Comparison of ENCODE assay signal across 33 cellular contexts in genomic region chr1:73860421-73860950, GRCh38.
"Had no signal": no experiment of that assay in that cellular context is flagged by ENCODE, and none has a peak within 500 bp of the region (broad histone marks: within the 10 kb centered on the region; RNA-seq: fewer than 3 reads in every experiment).

No MANE protein-coding gene starts in this region.

- DNase-seq: activated CD4-positive, alpha-beta memory T cell treated with anti-CD3 and anti-CD28 coated beads for 36 hours; activated CD4-positive, alpha-beta T cell treated with anti-CD3 and anti-CD28 coated beads, Interleukin-2, amount 10 ng/mL, durations not matched to agents 24 days and 14 days; activated CD4-positive, CD25-positive, alpha-beta regulatory T cell; activated CD8-positive, alpha-beta memory T cell treated with anti-CD3 and anti-CD28 coated beads, Interleukin-2, amount 50 U/mL, for 4 hours; activated effector memory CD4-positive, alpha-beta T cell treated with anti-CD3 and anti-CD28 coated beads, Interleukin-2, amount 50 U/mL, for 16 hours; activated naive CD4-positive, alpha-beta T cell treated with anti-CD3 and anti-CD28 coated beads for 36 hours; activated naive CD8-positive, alpha-beta T cell treated with anti-CD3 and anti-CD28 coated beads for 36 hours; activated T-cell treated with anti-CD3 and anti-CD28 coated beads, Interleukin-2, amount 50 U/mL, for 1 hour; adrenal gland; aorta; body of pancreas; cerebellar nuclear complex; dorsolateral prefrontal cortex; effector memory CD4-positive, alpha-beta T cell; erythroblast; gastrocnemius medialis; glutamatergic neuron; left lung; mucosa of descending colon; nucleus accumbens; pancreas; psoas muscle; stimulated activated CD4-positive, alpha-beta T cell treated with anti-CD3 and anti-CD28 coated beads, Interleukin-15, amount 100 ng/mL, for 24 hours; stimulated activated CD4-positive, alpha-beta T cell treated with anti-CD3 and anti-CD28 coated beads, Interleukin-2, amount 100 ng/mL, for 24 hours; stimulated activated naive B cell treated with anti-CD40 and anti-IgM and Interleukin-4, amounts not matched to agents 10 μg/mL and 1 μg/mL and 100 μg/mL, for 72 hours; stomach; thyroid gland; upper lobe of right lung had no signal

- ATAC-seq: body of pancreas; gastrocnemius medialis; left lung; mucosa of descending colon; natural killer cell treated with Interleukin-12 subunit alpha and Interleukin-12 subunit beta and Interleukin-15 and Interleukin-18, amount 100 ng/mL, for 72 hours; pancreas; psoas muscle; stimulated activated naive B cell treated with anti-CD40 and anti-IgM and Interleukin-4, amounts not matched to agents 10 μg/mL and 1 μg/mL and 100 μg/mL, for 72 hours; upper lobe of right lung had no signal

- H3K27ac Mint-ChIP-seq: activated CD4-positive, alpha-beta memory T cell treated with anti-CD3 and anti-CD28 coated beads for 36 hours; activated CD4-positive, alpha-beta T cell treated with anti-CD3 and anti-CD28 coated beads, Interleukin-2, amount 10 ng/mL, durations not matched to agents 24 days and 14 days; activated naive CD4-positive, alpha-beta T cell treated with anti-CD3 and anti-CD28 coated beads for 36 hours; activated naive CD8-positive, alpha-beta T cell treated with anti-CD3 and anti-CD28 coated beads for 36 hours; activated T-helper 1 cell treated with anti-CD3 and anti-CD28 coated beads, Interleukin-12 subunit alpha, Interleukin-12 subunit beta, Interleukin-2, Interleukin-4 antibody, amounts not matched to agents 30 ng/mL and 10 ng/mL and 1 ng/mL, durations not matched to agents 14 hours and 24 hours and 36 hours; natural killer cell treated with Interleukin-12 subunit alpha and Interleukin-12 subunit beta and Interleukin-15 and Interleukin-18, amount 100 ng/mL, for 72 hours; stimulated activated naive B cell treated with anti-CD40 and anti-IgM and Interleukin-4, amounts not matched to agents 10 μg/mL and 1 μg/mL and 100 μg/mL, for 72 hours; T-helper 2 cell treated with Interferon-gamma antibody and Interleukin-4, amounts not matched to agents 5 μg/mL and 100 μg/mL, for 36 hours had no signal

- H3K27me3 Mint-ChIP-seq: activated CD4-positive, alpha-beta memory T cell treated with anti-CD3 and anti-CD28 coated beads for 36 hours; activated CD4-positive, alpha-beta T cell treated with anti-CD3 and anti-CD28 coated beads, Interleukin-2, amount 10 ng/mL, durations not matched to agents 24 days and 14 days; activated naive CD8-positive, alpha-beta T cell treated with anti-CD3 and anti-CD28 coated beads for 36 hours; natural killer cell treated with Interleukin-12 subunit alpha and Interleukin-12 subunit beta and Interleukin-15 and Interleukin-18, amount 100 ng/mL, for 72 hours; stimulated activated naive B cell treated with anti-CD40 and anti-IgM and Interleukin-4, amounts not matched to agents 10 μg/mL and 1 μg/mL and 100 μg/mL, for 72 hours had no signal

- H3K36me3 Mint-ChIP-seq: activated CD4-positive, alpha-beta memory T cell treated with anti-CD3 and anti-CD28 coated beads for 36 hours; activated naive CD8-positive, alpha-beta T cell treated with anti-CD3 and anti-CD28 coated beads for 36 hours; natural killer cell treated with Interleukin-12 subunit alpha and Interleukin-12 subunit beta and Interleukin-15 and Interleukin-18, amount 100 ng/mL, for 72 hours; stimulated activated naive B cell treated with anti-CD40 and anti-IgM and Interleukin-4, amounts not matched to agents 10 μg/mL and 1 μg/mL and 100 μg/mL, for 72 hours had no signal

- H3K27me3 ChIP-seq: adrenal gland, body of pancreas, dorsolateral prefrontal cortex, gastrocnemius medialis, left lung, pancreas, stomach, thyroid gland, upper lobe of right lung had no signal

- H3K4me1 ChIP-seq: adrenal gland, body of pancreas, gastrocnemius medialis, left lung, pancreas, psoas muscle, stomach, thyroid gland, upper lobe of right lung had no signal

- H3K36me3 ChIP-seq: adrenal gland, gastrocnemius medialis, left lung, pancreas, stomach, thyroid gland, upper lobe of right lung had no signal

- H3K4me1 Mint-ChIP-seq: activated CD4-positive, alpha-beta T cell treated with anti-CD3 and anti-CD28 coated beads, Interleukin-2, amount 10 ng/mL, durations not matched to agents 24 days and 14 days; activated naive CD8-positive, alpha-beta T cell treated with anti-CD3 and anti-CD28 coated beads for 36 hours; stimulated activated naive B cell treated with anti-CD40 and anti-IgM and Interleukin-4, amounts not matched to agents 10 μg/mL and 1 μg/mL and 100 μg/mL, for 72 hours had no signal

- H3K4me3 ChIP-seq: adrenal gland, body of pancreas, coronary artery, dorsolateral prefrontal cortex, gastrocnemius medialis, left lung, lung, mucosa of descending colon, pancreas, psoas muscle, stomach, thyroid gland, upper lobe of right lung had no signal

- H3K4me3 Mint-ChIP-seq: activated CD4-positive, alpha-beta memory T cell treated with anti-CD3 and anti-CD28 coated beads for 36 hours; activated CD4-positive, alpha-beta T cell treated with anti-CD3 and anti-CD28 coated beads, Interleukin-2, amount 10 ng/mL, durations not matched to agents 24 days and 14 days; activated naive CD4-positive, alpha-beta T cell treated with anti-CD3 and anti-CD28 coated beads for 36 hours; activated naive CD8-positive, alpha-beta T cell treated with anti-CD3 and anti-CD28 coated beads for 36 hours; activated T-helper 1 cell treated with anti-CD3 and anti-CD28 coated beads, Interleukin-12 subunit alpha, Interleukin-12 subunit beta, Interleukin-2, Interleukin-4 antibody, amounts not matched to agents 30 ng/mL and 10 ng/mL and 1 ng/mL, durations not matched to agents 14 hours and 24 hours and 36 hours; natural killer cell treated with Interleukin-12 subunit alpha and Interleukin-12 subunit beta and Interleukin-15 and Interleukin-18, amount 100 ng/mL, for 72 hours; stimulated activated naive B cell treated with anti-CD40 and anti-IgM and Interleukin-4, amounts not matched to agents 10 μg/mL and 1 μg/mL and 100 μg/mL, for 72 hours; T-helper 2 cell treated with Interferon-gamma antibody and Interleukin-4, amounts not matched to agents 5 μg/mL and 100 μg/mL, for 36 hours had no signal

- H3K27ac ChIP-seq: adrenal gland, body of pancreas, coronary artery, dorsolateral prefrontal cortex, gastrocnemius medialis, left lung, pancreas, psoas muscle, stomach, thyroid gland, upper lobe of right lung had no signal

- H3K9me3 ChIP-seq: adrenal gland, body of pancreas, gastrocnemius medialis, mucosa of descending colon, pancreas, psoas muscle, stomach, thyroid gland, upper lobe of right lung had no signal

- H3K9me3 Mint-ChIP-seq: activated CD4-positive, alpha-beta T cell treated with anti-CD3 and anti-CD28 coated beads, Interleukin-2, amount 10 ng/mL, durations not matched to agents 24 days and 14 days; activated T-helper 1 cell treated with anti-CD3 and anti-CD28 coated beads, Interleukin-12 subunit alpha, Interleukin-12 subunit beta, Interleukin-2, Interleukin-4 antibody, amounts not matched to agents 30 ng/mL and 10 ng/mL and 1 ng/mL, durations not matched to agents 14 hours and 24 hours and 36 hours had no signal
